Comparison of ENCODE assay signal across 1 cellular context in the genomic region with DNA sequence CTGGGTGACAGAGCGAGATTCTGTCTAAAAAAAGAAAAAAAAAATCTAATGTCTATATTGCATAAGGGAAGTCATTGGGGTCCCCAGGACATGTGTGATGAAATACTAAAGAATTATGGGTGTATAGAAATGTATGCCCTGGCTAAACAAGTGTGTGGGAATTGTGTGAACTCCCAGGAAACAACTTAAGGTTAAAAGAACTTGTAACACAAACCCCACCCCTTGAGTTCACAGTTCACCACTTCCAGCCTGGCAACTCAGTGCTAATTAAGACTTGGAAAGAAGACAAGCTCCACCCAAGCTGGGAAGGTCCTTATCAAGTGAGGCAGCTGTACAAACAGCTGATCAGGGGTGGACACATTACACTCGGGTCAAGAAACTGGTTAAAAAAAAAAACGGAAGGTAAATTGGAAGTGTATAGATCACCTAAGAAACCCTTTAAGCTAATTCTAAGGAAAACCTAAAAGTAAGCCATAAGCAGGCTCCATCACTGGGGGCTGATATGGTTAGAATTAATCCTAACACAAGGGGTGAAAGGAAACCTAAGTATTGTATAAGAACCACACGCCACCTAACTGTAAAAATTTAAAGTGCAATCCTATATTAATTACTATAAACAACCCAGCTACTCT.
TF ChIP-seq lines count a peak whose summit lies in the region.

No MANE protein-coding gene starts in this region.

TF ChIP-seq in HepG2, 621 proteins besides CTCF, POLR2A, EP300 and RAD21 (continued from another document and continues in another):
- TF ChIP-seq ADNP (CRISPR knock-in tag; IDR thresholded peaks at IDR 0.05) (no peak), NR2C2 (CRISPR knock-in tag; IDR thresholded peaks at IDR 0.05; ENCODE audit: borderline replicate concordance) (0 out of 2 replicates have a peak, but pooled peaks have one; percentile 16), TBX2 (CRISPR knock-in tag; IDR thresholded peaks at IDR 0.05; ENCODE audit: borderline replicate concordance) (peak; percentile 77), SUZ12 (IDR thresholded peaks at IDR 0.05; ENCODE audit: low read depth, low read length) (no peak), TSC22D2 (CRISPR knock-in tag; IDR thresholded peaks at IDR 0.05; ENCODE audit: borderline replicate concordance) (no peak), ZNF550 (CRISPR knock-in tag; IDR thresholded peaks at IDR 0.05; ENCODE audit: borderline replicate concordance) (no peak), MAF1 (CRISPR knock-in tag; IDR thresholded peaks at IDR 0.05; ENCODE audit: borderline replicate concordance) (no peak), NKX3-1 (CRISPR knock-in tag; IDR thresholded peaks at IDR 0.05) (no peak), HOXA5 (CRISPR knock-in tag; IDR thresholded peaks at IDR 0.05) (no peak), HMG20A (CRISPR knock-in tag; IDR thresholded peaks at IDR 0.05; ENCODE audit: borderline replicate concordance) (no peak; the same call in 1 of the 2 replicates), KMT2B (CRISPR knock-in tag; IDR thresholded peaks at IDR 0.05) (no peak), ZNF160 (CRISPR knock-in tag; IDR thresholded peaks at IDR 0.05) (no peak), MED8 (CRISPR knock-in tag; IDR thresholded peaks at IDR 0.05; ENCODE audit: insufficient replicate concordance) (no peak), HNRNPLL (IDR thresholded peaks at IDR 0.05; ENCODE audit: low read depth, low read length, poor library complexity, severe bottlenecking) (no peak), HNF4A (CRISPR knock-in tag; IDR thresholded peaks at IDR 0.05) (peak; percentile 56), ZNF558 (CRISPR knock-in tag; IDR thresholded peaks at IDR 0.05; ENCODE audit: borderline replicate concordance) (no peak), ZNF614 (CRISPR knock-in tag; IDR thresholded peaks at IDR 0.05; ENCODE audit: borderline replicate concordance) (no peak; the same call in 1 of the 2 replicates), ZNF678 (CRISPR knock-in tag; IDR thresholded peaks at IDR 0.05) (no peak), SALL1 (CRISPR knock-in tag; IDR thresholded peaks at IDR 0.05) (peak; percentile 28; the same call in 1 of the 2 replicates), U2AF2 (IDR thresholded peaks at IDR 0.05; ENCODE audit: low read depth, low read length) (no peak), PRMT3 (CRISPR knock-in tag; IDR thresholded peaks at IDR 0.05; ENCODE audit: borderline replicate concordance, low read depth) (no peak), DR1 (CRISPR knock-in tag; IDR thresholded peaks at IDR 0.05) (no peak), KLF11 (CRISPR knock-in tag; IDR thresholded peaks at IDR 0.05) (no peak), ZNF720 (CRISPR knock-in tag; IDR thresholded peaks at IDR 0.05) (no peak), HOXA3 (CRISPR knock-in tag; IDR thresholded peaks at IDR 0.05) (no peak), CBX2 (IDR thresholded peaks at IDR 0.05; ENCODE audit: low read depth, low read length) (no peak), CBX2 (CRISPR knock-in tag; IDR thresholded peaks at IDR 0.05; ENCODE audit: low read depth) (no peak)
- TF ChIP-seq, protein P1, sequence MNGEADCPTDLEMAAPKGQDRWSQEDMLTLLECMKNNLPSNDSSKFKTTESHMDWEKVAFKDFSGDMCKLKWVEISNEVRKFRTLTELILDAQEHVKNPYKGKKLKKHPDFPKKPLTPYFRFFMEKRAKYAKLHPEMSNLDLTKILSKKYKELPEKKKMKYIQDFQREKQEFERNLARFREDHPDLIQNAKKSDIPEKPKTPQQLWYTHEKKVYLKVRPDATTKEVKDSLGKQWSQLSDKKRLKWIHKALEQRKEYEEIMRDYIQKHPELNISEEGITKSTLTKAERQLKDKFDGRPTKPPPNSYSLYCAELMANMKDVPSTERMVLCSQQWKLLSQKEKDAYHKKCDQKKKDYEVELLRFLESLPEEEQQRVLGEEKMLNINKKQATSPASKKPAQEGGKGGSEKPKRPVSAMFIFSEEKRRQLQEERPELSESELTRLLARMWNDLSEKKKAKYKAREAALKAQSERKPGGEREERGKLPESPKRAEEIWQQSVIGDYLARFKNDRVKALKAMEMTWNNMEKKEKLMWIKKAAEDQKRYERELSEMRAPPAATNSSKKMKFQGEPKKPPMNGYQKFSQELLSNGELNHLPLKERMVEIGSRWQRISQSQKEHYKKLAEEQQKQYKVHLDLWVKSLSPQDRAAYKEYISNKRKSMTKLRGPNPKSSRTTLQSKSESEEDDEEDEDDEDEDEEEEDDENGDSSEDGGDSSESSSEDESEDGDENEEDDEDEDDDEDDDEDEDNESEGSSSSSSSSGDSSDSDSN (CRISPR knock-in tag; IDR thresholded peaks at IDR 0.05): no peak
- TF ChIP-seq, protein P2, sequence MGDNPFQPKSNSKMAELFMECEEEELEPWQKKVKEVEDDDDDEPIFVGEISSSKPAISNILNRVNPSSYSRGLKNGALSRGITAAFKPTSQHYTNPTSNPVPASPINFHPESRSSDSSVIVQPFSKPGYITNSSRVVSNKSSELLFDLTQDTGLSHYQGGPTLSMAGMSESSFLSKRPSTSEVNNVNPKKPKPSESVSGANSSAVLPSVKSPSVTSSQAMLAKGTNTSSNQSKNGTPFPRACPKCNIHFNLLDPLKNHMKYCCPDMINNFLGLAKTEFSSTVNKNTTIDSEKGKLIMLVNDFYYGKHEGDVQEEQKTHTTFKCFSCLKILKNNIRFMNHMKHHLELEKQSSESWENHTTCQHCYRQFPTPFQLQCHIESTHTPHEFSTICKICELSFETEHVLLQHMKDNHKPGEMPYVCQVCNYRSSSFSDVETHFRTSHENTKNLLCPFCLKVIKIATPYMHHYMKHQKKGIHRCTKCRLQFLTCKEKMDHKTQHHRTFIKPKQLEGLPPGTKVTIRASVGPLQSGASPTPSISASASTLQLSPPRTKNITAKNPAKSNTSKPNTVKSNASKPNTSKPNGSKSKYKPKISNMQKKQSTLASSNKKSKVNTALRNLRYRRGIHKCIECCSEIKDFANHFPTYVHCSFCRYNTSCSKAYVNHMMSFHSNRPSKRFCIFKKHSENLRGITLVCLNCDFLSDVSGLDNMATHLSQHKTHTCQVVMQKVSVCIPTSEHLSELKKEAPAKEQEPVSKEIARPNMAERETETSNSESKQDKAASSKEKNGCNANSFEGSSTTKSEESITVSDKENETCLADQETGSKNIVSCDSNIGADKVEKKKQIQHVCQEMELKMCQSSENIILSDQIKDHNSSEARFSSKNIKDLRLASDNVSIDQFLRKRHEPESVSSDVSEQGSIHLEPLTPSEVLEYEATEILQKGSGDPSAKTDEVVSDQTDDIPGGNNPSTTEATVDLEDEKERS (CRISPR knock-in tag; IDR thresholded peaks at IDR 0.05): no peak
- TF ChIP-seq, protein P3, sequence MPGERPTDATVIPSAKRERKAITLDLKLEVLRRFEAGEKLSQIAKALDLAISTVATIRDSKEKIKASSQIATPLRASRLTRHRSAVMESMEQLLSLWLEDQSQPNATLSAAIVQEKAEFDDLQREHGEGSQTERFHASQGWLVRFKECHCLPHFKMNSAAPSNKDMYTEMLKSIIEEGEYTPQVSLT (CRISPR knock-in tag; IDR thresholded peaks at IDR 0.05; ENCODE audit: borderline replicate concordance, low read depth): no peak
- TF ChIP-seq, protein P4, sequence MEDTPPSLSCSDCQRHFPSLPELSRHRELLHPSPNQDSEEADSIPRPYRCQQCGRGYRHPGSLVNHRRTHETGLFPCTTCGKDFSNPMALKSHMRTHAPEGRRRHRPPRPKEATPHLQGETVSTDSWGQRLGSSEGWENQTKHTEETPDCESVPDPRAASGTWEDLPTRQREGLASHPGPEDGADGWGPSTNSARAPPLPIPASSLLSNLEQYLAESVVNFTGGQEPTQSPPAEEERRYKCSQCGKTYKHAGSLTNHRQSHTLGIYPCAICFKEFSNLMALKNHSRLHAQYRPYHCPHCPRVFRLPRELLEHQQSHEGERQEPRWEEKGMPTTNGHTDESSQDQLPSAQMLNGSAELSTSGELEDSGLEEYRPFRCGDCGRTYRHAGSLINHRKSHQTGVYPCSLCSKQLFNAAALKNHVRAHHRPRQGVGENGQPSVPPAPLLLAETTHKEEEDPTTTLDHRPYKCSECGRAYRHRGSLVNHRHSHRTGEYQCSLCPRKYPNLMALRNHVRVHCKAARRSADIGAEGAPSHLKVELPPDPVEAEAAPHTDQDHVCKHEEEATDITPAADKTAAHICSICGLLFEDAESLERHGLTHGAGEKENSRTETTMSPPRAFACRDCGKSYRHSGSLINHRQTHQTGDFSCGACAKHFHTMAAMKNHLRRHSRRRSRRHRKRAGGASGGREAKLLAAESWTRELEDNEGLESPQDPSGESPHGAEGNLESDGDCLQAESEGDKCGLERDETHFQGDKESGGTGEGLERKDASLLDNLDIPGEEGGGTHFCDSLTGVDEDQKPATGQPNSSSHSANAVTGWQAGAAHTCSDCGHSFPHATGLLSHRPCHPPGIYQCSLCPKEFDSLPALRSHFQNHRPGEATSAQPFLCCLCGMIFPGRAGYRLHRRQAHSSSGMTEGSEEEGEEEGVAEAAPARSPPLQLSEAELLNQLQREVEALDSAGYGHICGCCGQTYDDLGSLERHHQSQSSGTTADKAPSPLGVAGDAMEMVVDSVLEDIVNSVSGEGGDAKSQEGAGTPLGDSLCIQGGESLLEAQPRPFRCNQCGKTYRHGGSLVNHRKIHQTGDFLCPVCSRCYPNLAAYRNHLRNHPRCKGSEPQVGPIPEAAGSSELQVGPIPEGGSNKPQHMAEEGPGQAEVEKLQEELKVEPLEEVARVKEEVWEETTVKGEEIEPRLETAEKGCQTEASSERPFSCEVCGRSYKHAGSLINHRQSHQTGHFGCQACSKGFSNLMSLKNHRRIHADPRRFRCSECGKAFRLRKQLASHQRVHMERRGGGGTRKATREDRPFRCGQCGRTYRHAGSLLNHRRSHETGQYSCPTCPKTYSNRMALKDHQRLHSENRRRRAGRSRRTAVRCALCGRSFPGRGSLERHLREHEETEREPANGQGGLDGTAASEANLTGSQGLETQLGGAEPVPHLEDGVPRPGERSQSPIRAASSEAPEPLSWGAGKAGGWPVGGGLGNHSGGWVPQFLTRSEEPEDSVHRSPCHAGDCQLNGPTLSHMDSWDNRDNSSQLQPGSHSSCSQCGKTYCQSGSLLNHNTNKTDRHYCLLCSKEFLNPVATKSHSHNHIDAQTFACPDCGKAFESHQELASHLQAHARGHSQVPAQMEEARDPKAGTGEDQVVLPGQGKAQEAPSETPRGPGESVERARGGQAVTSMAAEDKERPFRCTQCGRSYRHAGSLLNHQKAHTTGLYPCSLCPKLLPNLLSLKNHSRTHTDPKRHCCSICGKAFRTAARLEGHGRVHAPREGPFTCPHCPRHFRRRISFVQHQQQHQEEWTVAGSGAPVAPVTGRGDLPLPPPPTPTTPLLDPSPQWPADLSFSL (CRISPR knock-in tag; IDR thresholded peaks at IDR 0.05): peak; percentile 86
- TF ChIP-seq, protein P5, sequence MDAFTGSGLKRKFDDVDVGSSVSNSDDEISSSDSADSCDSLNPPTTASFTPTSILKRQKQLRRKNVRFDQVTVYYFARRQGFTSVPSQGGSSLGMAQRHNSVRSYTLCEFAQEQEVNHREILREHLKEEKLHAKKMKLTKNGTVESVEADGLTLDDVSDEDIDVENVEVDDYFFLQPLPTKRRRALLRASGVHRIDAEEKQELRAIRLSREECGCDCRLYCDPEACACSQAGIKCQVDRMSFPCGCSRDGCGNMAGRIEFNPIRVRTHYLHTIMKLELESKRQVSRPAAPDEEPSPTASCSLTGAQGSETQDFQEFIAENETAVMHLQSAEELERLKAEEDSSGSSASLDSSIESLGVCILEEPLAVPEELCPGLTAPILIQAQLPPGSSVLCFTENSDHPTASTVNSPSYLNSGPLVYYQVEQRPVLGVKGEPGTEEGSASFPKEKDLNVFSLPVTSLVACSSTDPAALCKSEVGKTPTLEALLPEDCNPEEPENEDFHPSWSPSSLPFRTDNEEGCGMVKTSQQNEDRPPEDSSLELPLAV (CRISPR knock-in tag; conservative IDR thresholded peaks at IDR 0.05; ENCODE audit: low read depth): no peak
- TF ChIP-seq, protein P6, sequence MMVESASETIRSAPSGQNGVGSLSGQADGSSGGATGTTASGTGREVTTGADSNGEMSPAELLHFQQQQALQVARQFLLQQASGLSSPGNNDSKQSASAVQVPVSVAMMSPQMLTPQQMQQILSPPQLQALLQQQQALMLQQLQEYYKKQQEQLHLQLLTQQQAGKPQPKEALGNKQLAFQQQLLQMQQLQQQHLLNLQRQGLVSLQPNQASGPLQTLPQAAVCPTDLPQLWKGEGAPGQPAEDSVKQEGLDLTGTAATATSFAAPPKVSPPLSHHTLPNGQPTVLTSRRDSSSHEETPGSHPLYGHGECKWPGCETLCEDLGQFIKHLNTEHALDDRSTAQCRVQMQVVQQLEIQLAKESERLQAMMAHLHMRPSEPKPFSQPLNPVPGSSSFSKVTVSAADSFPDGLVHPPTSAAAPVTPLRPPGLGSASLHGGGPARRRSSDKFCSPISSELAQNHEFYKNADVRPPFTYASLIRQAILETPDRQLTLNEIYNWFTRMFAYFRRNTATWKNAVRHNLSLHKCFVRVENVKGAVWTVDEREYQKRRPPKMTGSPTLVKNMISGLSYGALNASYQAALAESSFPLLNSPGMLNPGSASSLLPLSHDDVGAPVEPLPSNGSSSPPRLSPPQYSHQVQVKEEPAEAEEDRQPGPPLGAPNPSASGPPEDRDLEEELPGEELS (CRISPR knock-in tag; IDR thresholded peaks at IDR 0.05): peak; percentile 32
- TF ChIP-seq, protein P7, sequence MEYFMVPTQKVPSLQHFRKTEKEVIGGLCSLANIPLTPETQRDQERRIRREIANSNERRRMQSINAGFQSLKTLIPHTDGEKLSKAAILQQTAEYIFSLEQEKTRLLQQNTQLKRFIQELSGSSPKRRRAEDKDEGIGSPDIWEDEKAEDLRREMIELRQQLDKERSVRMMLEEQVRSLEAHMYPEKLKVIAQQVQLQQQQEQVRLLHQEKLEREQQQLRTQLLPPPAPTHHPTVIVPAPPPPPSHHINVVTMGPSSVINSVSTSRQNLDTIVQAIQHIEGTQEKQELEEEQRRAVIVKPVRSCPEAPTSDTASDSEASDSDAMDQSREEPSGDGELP (IDR thresholded peaks at IDR 0.05; ENCODE audit: borderline replicate concordance, low read depth): peak; percentile 97
- TF ChIP-seq, protein P8, sequence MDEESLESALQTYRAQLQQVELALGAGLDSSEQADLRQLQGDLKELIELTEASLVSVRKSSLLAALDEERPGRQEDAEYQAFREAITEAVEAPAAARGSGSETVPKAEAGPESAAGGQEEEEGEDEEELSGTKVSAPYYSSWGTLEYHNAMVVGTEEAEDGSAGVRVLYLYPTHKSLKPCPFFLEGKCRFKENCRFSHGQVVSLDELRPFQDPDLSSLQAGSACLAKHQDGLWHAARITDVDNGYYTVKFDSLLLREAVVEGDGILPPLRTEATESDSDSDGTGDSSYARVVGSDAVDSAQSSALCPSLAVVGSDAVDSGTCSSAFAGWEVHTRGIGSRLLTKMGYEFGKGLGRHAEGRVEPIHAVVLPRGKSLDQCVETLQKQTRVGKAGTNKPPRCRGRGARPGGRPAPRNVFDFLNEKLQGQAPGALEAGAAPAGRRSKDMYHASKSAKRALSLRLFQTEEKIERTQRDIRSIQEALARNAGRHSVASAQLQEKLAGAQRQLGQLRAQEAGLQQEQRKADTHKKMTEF (CRISPR knock-in tag; IDR thresholded peaks at IDR 0.05): no peak
